In the genomic region with DNA sequence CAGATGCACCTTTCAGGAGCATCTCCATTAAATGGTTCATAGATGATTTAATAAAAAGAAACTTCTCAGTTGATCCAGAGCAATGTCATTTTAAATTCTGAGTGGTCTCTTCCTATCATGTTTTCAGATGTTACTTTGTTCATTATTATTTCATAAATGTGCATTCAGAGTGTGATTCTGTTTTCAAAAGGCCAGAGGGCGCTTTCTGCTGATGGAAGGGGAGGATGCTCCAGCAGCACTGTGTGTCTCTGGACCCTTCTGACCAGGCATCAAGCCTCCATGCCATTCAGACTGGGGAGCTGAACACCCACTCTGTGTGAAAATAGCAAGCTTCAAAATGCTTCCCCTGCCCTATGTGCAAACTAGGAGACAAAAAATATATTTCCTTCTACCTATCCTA, we compare ENCODE assay signal across 15 cellular contexts. TPM values are rescaled to one million over a fixed set of nuclear protein-coding genes. Genes with fewer than 3 reads are reported as not detected.
DNase-seq lines count a peak whose midpoint lies in the region; ATAC-seq, FAIRE-seq and TF ChIP-seq lines count a peak whose summit lies in the region.
"Had no signal": no experiment of that assay in that cellular context is flagged by ENCODE, and none has a peak within 500 bp of the region (broad histone marks: within the 10 kb centered on the region; RNA-seq: fewer than 3 reads in every experiment).

No MANE protein-coding gene starts in this region.

- no peak for TF ChIP-seq POLR2A in A549 (IDR thresholded peaks at IDR 0.05; ENCODE audit: low read length)

- POLR2A ChIA-PET in A549 (lab: Yijun Ruan, JAX) = no interaction called here
- POLR2A ChIA-PET in PC-9 (lab: Charles Lee; ENCODE audit: unreplicated experiment) = interaction anchor here (0.7 kb wide), 1 partner anchor 10 kb away, joined by 8 read pairs; no protein-coding TSS in a partner anchor
- POLR2A ChIA-PET in CD8-positive, alpha-beta memory T cell (lab: Charles Lee) = interaction anchor here (0.6 to 0.9 kb wide), 2 partner anchors 38 to 112 kb away, joined by 3 read pairs; no protein-coding TSS in a partner anchor

- BruUV-seq in PC-9 (replicated peaks; lab: Mats Ljungman, UMichigan) = no TSS peak

- H3K36me3 ChIP-seq in DOHH2 (ENCODE audit: control insufficient read depth, low read length) = no peaks in the 10 kb centered on the region
- peaks cover 20% of the 10 kb centered on the region; the same call in 1 of the 2 replicates for H3K36me3 ChIP-seq in PC-9 (ENCODE audit: low read depth)
- peaks cover 5% of the 10 kb centered on the region for H3K36me3 ChIP-seq in CD8-positive, alpha-beta memory T cell (ENCODE audit: insufficient read depth, low read length)

- no peak overlapping the region for H2AFZ ChIP-seq in PC-9

- peak; percentile 54 to 73; a peak in 4 of 6 replicates for ATAC-seq in A549

- H3K36me3 Mint-ChIP-seq in CD8-positive, alpha-beta memory T cell = peaks cover 8 to 22% (median 16%) of the 10 kb centered on the region in 3 donors
- H3K36me3 Mint-ChIP-seq: natural killer cell had no signal

- H3K27ac ChIP-seq in A549 (no peak overlapping the region), DOHH2 (ENCODE audit: low read depth, low read length) (no peak overlapping the region), PC-9 (peak overlapping the region; percentile 97), epithelial cell of prostate (peak overlapping the region; percentile 88)
- no peak overlapping the region for H3K27ac ChIP-seq in CD8-positive, alpha-beta memory T cell (ENCODE audit: low read depth, low read length)

- H3K4me3 ChIP-seq in A549 (no peak overlapping the region), DOHH2 (ENCODE audit: low read length) (no peak overlapping the region), PC-9 (no peak overlapping the region)
- no peak overlapping the region for H3K4me3 ChIP-seq in CD8-positive, alpha-beta memory T cell (ENCODE audit: low read length)

- intact Hi-C loops in PC-9 (cut with micrococcal nuclease; ENCODE audit: unreplicated experiment) = loop anchor here (2.0 kb wide), 1 partner anchor 40 kb away; no protein-coding TSS in a partner anchor

- no peak for TF ChIP-seq EP300 in A549 (IDR thresholded peaks at IDR 0.05)

- H3K4me1 ChIP-seq in A549 (no peaks in the 10 kb centered on the region), DOHH2 (ENCODE audit: control insufficient read depth, low read length) (peaks cover 8% of the 10 kb centered on the region), PC-9 (replicated peaks; ENCODE audit: insufficient read depth) (peaks cover 38% of the 10 kb centered on the region)
- peaks cover 8% of the 10 kb centered on the region for H3K4me1 ChIP-seq in CD8-positive, alpha-beta memory T cell (ENCODE audit: insufficient read depth, low read length)

- TF ChIP-seq CTCF in A549 (IDR thresholded peaks at IDR 0.05) (0 out of 3 replicates have a peak, but pooled peaks have one; percentile 11), DOHH2 (IDR thresholded peaks at IDR 0.05; ENCODE audit: low read depth, low read length, poor library complexity, severe bottlenecking) (peak; percentile 36), PC-9 (conservative IDR thresholded peaks at IDR 0.05) (peak; percentile 36; the same call in 1 of the 2 replicates)

- no peaks in the 10 kb centered on the region for H3K27me3 Mint-ChIP-seq in CD8-positive, alpha-beta memory T cell
- H3K27me3 Mint-ChIP-seq: CD4-positive, CD25-positive, alpha-beta regulatory T cell had no signal

- no peaks in the 10 kb centered on the region for H3K9me3 ChIP-seq in A549
- H3K9me3 ChIP-seq in DOHH2 (ENCODE audit: control insufficient read depth, insufficient read depth, low read length) = no peaks in the 10 kb centered on the region; the same call in 1 of the 2 replicates
- H3K9me3 ChIP-seq in PC-9 (ENCODE audit: insufficient read depth, low read depth) = 0 out of 2 replicates have a peak, but pooled peaks cover 6% of the 10 kb centered on the region
- H3K9me3 ChIP-seq in CD8-positive, alpha-beta memory T cell (ENCODE audit: low read length) = no peaks in the 10 kb centered on the region

- H3K4me1 Mint-ChIP-seq in CD8-positive, alpha-beta memory T cell = peaks cover 18 to 29% (median 22%) of the 10 kb centered on the region in 3 donors

- H3K9me3 Mint-ChIP-seq in CD8-positive, alpha-beta memory T cell = peaks cover 0 to 4% (median 3%) of the 10 kb centered on the region in 5 donors
- H3K9me3 Mint-ChIP-seq: natural killer cell had no signal

- 64% methylated on average over 1 of the region's 1 CpG for whole genome bisulfite sequencing in A549 (ENCODE audit: missing lambda C conversion rate)

- no peaks in the 10 kb centered on the region for H3K27me3 ChIP-seq in DOHH2 (ENCODE audit: control insufficient read depth, low read length)
- H3K27me3 ChIP-seq in PC-9 (ENCODE audit: insufficient read depth, low read depth) = no peaks in the 10 kb centered on the region
- no peaks in the 10 kb centered on the region for H3K27me3 ChIP-seq in CD8-positive, alpha-beta memory T cell (ENCODE audit: insufficient read depth, low read length, poor library complexity, severe bottlenecking)

- H4K20me1 ChIP-seq in DOHH2 (ENCODE audit: control insufficient read depth, insufficient read depth, low read depth, low read length) (no peaks in the 10 kb centered on the region), PC-9 (ENCODE audit: insufficient read depth) (no peaks in the 10 kb centered on the region)

- no peak for FAIRE-seq in A549 (lab: Jason Lieb, UNC)

- H3K4me3 Mint-ChIP-seq in CD8-positive, alpha-beta memory T cell = no peak overlapping the region
- H3K4me3 Mint-ChIP-seq: activated CD4-positive, alpha-beta T cell treated with anti-CD3 and anti-CD28 coated beads, Interleukin-2, amount 10 ng/mL, durations not matched to agents 7 days and 5 days; CD4-positive, CD25-positive, alpha-beta regulatory T cell; natural killer cell had no signal

- H3K79me2 ChIP-seq in DOHH2 (ENCODE audit: control insufficient read depth, low read length) = no peaks in the 10 kb centered on the region
- H3K79me2 ChIP-seq in PC-9 (ENCODE audit: low read depth) = no peaks in the 10 kb centered on the region

- CTCF ChIA-PET in A549 (lab: Yijun Ruan, JAX) = interaction anchor here (0.9 to 3.1 kb wide), 5 partner anchors 13 to 40 kb away, joined by 3 to 12 read pairs (median 3); no protein-coding TSS in a partner anchor
- CTCF ChIA-PET in PC-9 (lab: Charles Lee) = interaction anchor here (0.5 to 1.2 kb wide), 4 partner anchors 32 to 276 kb away, joined by 3 to 7 read pairs (median 4); no protein-coding TSS in a partner anchor
- CTCF ChIA-PET in CD8-positive, alpha-beta memory T cell (lab: Charles Lee) = interaction anchor here (0.7 to 13.8 kb wide), 16 partner anchors 17 to 229 kb away, joined by 3 to 116 read pairs (median 4); partner anchors contain the start of gene CRTAM

- no peaks in the 10 kb centered on the region for H3K9me2 ChIP-seq in DOHH2 (replicated peaks; ENCODE audit: control insufficient read depth, low read length)
- 0 out of 2 replicates have a peak, but pooled peaks cover 3% of the 10 kb centered on the region for H3K9me2 ChIP-seq in PC-9 (ENCODE audit: insufficient read depth)

- DNase-seq in A549 (ENCODE audit: low read depth in 1 of 2, low spot score in 1 of 2) (peak in 1 of 2 experiments; percentile 11), PC-9 (no peak), epithelial cell of prostate (ENCODE audit: low read depth, low spot score) (no peak), T1000 (lab: John Stamatoyannopoulos, UW) (no peak), SKM-1 (lab: John Stamatoyannopoulos, UW; ENCODE audit: unreplicated experiment) (no peak), globus pallidus (ENCODE audit: low spot score) (no peak)
- no peak for DNase-seq in CD8-positive, alpha-beta memory T cell
- DNase-seq: activated CD4-positive, alpha-beta T cell treated with anti-CD3 and anti-CD28 coated beads, Interleukin-2, amount 10 ng/mL, durations not matched to agents 7 days and 5 days; activated gamma-delta T cell; CD4-positive, CD25-positive, alpha-beta regulatory T cell; Karpas-422; kidney glomerular epithelial cell; natural killer cell; SHP77 treated with DMSO at 0.1 percent for 48 hours had no signal

- H3K27ac Mint-ChIP-seq in CD8-positive, alpha-beta memory T cell = peak overlapping the region in 1 of 8 donors; percentile 29
- H3K27ac Mint-ChIP-seq: activated CD4-positive, alpha-beta T cell treated with anti-CD3 and anti-CD28 coated beads, Interleukin-2, amount 10 ng/mL, durations not matched to agents 7 days and 5 days; natural killer cell had no signal

- peak in 1 of 2 experiments; percentile 28; a peak in 1 of 5 replicates for TF ChIP-seq RAD21 in A549 (conservative IDR thresholded peaks at IDR 0.05 in 1 of 2, IDR thresholded peaks at IDR 0.05 in 1 of 2)

- H3F3A ChIP-seq in DOHH2 (ENCODE audit: control insufficient read depth, insufficient read depth) (no peaks in the 10 kb centered on the region), PC-9 (ENCODE audit: insufficient read depth, low read depth) (peaks cover 54% of the 10 kb centered on the region)

- H3K4me2 ChIP-seq in A549 = no peak overlapping the region
- no peak overlapping the region for H3K4me2 ChIP-seq in DOHH2 (ENCODE audit: low read length)
- no peak overlapping the region for H3K4me2 ChIP-seq in PC-9

TF ChIP-seq in A549, 52 proteins besides CTCF, POLR2A, EP300 and RAD21:
- TF ChIP-seq FOSB (CRISPR knock-in tag; IDR thresholded peaks at IDR 0.05) (no peak), SMC3 (IDR thresholded peaks at IDR 0.05) (0 out of 3 replicates have a peak, but pooled peaks have one; percentile 6)

RNA-seq across cellular contexts. Expression of gene CRTAM, which starts 23.9 kb away (rescaled TPM):
- polyA plus RNA-seq in A549 (2011; rRNA removed) (0.07 and 0.08 TPM in 2 replicates), A549 (2017; fragmentation: RNase III; extraction: RNeasy Plus Mini Kit Qiagen cat#74134 plus additional on column Dnase treatment) (0.04 TPM in 1 of 3 replicates, not detected in the others)
- polyA plus RNA-seq in A549 (2012; cell fraction: cytosol; rRNA removed) = 0.08 TPM in 1 of 2 replicates, not detected in the other
- 0.04 TPM in 1 of 2 replicates, not detected in the other for polyA plus RNA-seq in A549 (2012; cell fraction: nucleus; rRNA removed)
- polyA minus RNA-seq in A549 (2011; rRNA and poly(A)+ RNA removed) = 0.39 TPM in 1 of 2 replicates, not detected in the other
- not detected in 2 replicates for total RNA-seq in PC-9 (2021)
- total RNA-seq in CD8-positive, alpha-beta memory T cell = 10 to 100 TPM; 71.9 to 72.1 TPM
- 65.0 TPM for polyA plus RNA-seq in CD8-positive, alpha-beta memory T cell

Comparison
In these comparisons a context has a peak if more than half of its experiments do, and no peak if none do; other contexts are left out.
1. H3K27ac ChIP-seq: peak in PC-9 (single experiment) and epithelial cell of prostate (single experiment); none in A549 (0 of 2), DOHH2 (single experiment) and CD8-positive, alpha-beta memory T cell (single experiment).
2. RNA of gene CRTAM, which starts 23.9 kb away (total RNA-seq): 71.9 to 72.1 TPM in CD8-positive, alpha-beta memory T cell; not detected in PC-9; every median in the first group is over 10 times any median in the second.
3. Peak in every context shown above with its lines, with median percentiles within 50 percentile points of each other: CTCF ChIP-seq.